ENCODE assay signal across 1 cellular context in the genomic region with DNA sequence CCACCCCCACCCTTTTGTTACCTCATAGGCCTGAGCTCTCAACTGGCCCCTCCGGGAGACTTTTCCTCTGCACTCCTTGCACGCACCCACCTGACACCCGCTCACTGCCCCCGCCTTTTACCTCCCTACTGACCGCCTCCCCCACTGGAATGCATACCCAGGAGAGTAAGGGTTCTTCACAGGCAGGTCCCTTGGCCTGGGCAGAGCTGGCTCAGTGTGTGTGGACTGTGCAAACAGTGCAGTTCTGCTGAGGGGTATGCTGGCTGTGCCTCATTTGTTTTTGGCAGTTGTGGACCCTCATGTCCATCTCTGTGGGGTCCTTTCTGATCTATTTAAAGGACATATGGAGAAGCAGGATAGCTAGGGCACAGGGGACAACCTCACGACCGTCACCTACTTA.
TF ChIP-seq lines count a peak whose summit lies in the region.

No MANE protein-coding gene starts in this region.

TF ChIP-seq in H1, 55 proteins besides CTCF, POLR2A, EP300 and RAD21:
- TF ChIP-seq CHD2 (IDR thresholded peaks at IDR 0.05; ENCODE audit: low read length) (no peak), POLR2AphosphoS5 (IDR thresholded peaks at IDR 0.05; ENCODE audit: low read depth, low read length) (no peak), TAF1 (IDR thresholded peaks at IDR 0.05; ENCODE audit: low read depth, low read length) (no peak), BRCA1 (IDR thresholded peaks at IDR 0.05; ENCODE audit: low read depth, low read length) (no peak), SUZ12 (IDR thresholded peaks at IDR 0.05; ENCODE audit: low read length) (no peak), CBX8 (IDR thresholded peaks at IDR 0.05; ENCODE audit: borderline replicate concordance, low read depth, low read length) (no peak), SP2 (IDR thresholded peaks at IDR 0.05; ENCODE audit: low read length) (no peak), SIN3A (conservative IDR thresholded peaks at IDR 0.05 in 1 of 2, IDR thresholded peaks at IDR 0.05 in 1 of 2; ENCODE audit: low read depth in 1 of 2, low read length in 2 of 2) (no peak), RFX5 (IDR thresholded peaks at IDR 0.05; ENCODE audit: borderline replicate concordance, low read depth, low read length) (no peak), SIX5 (IDR thresholded peaks at IDR 0.05; ENCODE audit: low read depth, low read length) (no peak), KDM5A (IDR thresholded peaks at IDR 0.05; ENCODE audit: low read length) (no peak), SIRT6 (IDR thresholded peaks at IDR 0.05; ENCODE audit: low read length) (no peak), SRF (IDR thresholded peaks at IDR 0.05; ENCODE audit: low read depth, low read length) (no peak)
- TF ChIP-seq, protein P1, sequence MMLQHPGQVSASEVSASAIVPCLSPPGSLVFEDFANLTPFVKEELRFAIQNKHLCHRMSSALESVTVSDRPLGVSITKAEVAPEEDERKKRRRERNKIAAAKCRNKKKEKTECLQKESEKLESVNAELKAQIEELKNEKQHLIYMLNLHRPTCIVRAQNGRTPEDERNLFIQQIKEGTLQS (IDR thresholded peaks at IDR 0.05; ENCODE audit: insufficient read depth, low read depth, low read length) = no peak
